In genomic region chr1:221069178-221069903, GRCh38 we compare ENCODE assay signal across 8 cellular contexts.
DNase-seq lines count a peak whose midpoint lies in the region; ATAC-seq and TF ChIP-seq lines count a peak whose summit lies in the region.

No MANE protein-coding gene starts in this region.

- H3K9me3 Mint-ChIP-seq in naive B cell (peaks cover 0 to 2% (median 0%) of the 10 kb centered on the region in 7 donors), Calu3 (ENCODE audit: low read depth, unreplicated experiment) (peaks cover 2% of the 10 kb centered on the region)

- BruUV-seq in Calu3 (replicated peaks; lab: Mats Ljungman, UMichigan), result no TSS peak

- H3K36me3 Mint-ChIP-seq in naive B cell (no peaks in the 10 kb centered on the region), Calu3 (ENCODE audit: insufficient read depth, unreplicated experiment) (no peaks in the 10 kb centered on the region)

- H3K27ac Mint-ChIP-seq in naive B cell (peak overlapping the region; percentile 93 to 99 (median 97)), Calu3 (ENCODE audit: unreplicated experiment) (no peak overlapping the region)

- ATAC-seq in GM18907 (IDR thresholded peaks at IDR 0.05; ENCODE audit: unreplicated experiment), result peak; percentile 94
- peak; percentile 93 for ATAC-seq in HG02759 (IDR thresholded peaks at IDR 0.05; ENCODE audit: unreplicated experiment)
- ATAC-seq in naive B cell (ENCODE audit: low read depth in 2 of 2), result peak; percentile 88 to 91

- H3K4me1 Mint-ChIP-seq in naive B cell (peaks cover 61 to 83% (median 83%) of the 10 kb centered on the region in 3 donors), Calu3 (ENCODE audit: low read depth, unreplicated experiment) (no peaks in the 10 kb centered on the region)

- H3K27me3 Mint-ChIP-seq in naive B cell (no peaks in the 10 kb centered on the region), Calu3 (ENCODE audit: unreplicated experiment) (no peaks in the 10 kb centered on the region)

- H3K4me3 Mint-ChIP-seq in naive B cell, result peak overlapping the region; percentile 72 to 91 (median 78)
- no peak overlapping the region for H3K4me3 Mint-ChIP-seq in Calu3 (ENCODE audit: low read depth, unreplicated experiment)

- CTCF ChIA-PET in Calu3 (lab: Charles Lee), result interaction anchor here (0.6 to 0.7 kb wide), 2 partner anchors 16 to 321 kb away, joined by 3 read pairs; partner anchors contain the start of gene MTARC2

- intact Hi-C loops in Calu3 (cut with micrococcal nuclease; ENCODE audit: unreplicated experiment), result no loop called here

- DNase-seq in MV-4-11 (lab: John Stamatoyannopoulos, UW) (peak; percentile 98), naive B cell (peak; percentile 80), NCI-H2029 (lab: John Stamatoyannopoulos, UW) (no peak), NCI-H2196 treated with DMSO at 0.1 percent for 48 hours (lab: John Stamatoyannopoulos, UW; ENCODE audit: unreplicated experiment) (no peak), Calu3 (no peak), NCI-H1417 (lab: John Stamatoyannopoulos, UW) (no peak)

- TF ChIP-seq CTCF in Calu3 (IDR thresholded peaks at IDR 0.05; ENCODE audit: unreplicated experiment), result no peak

Comparison
In these comparisons a context has a peak if more than half of its experiments do, and no peak if none do; other contexts are left out.
1. DNase-seq: peak in MV-4-11 (single experiment) and naive B cell (single experiment); none in NCI-H2029 (single experiment), NCI-H2196 treated with DMSO at 0.1 percent for 48 hours (single experiment), Calu3 (single experiment) and NCI-H1417 (0 of 3).
2. Peak in every context shown above with its lines, with median percentiles within 50 percentile points of each other: ATAC-seq.